ENCODE assay signal across 18 cellular contexts in the genomic region with DNA sequence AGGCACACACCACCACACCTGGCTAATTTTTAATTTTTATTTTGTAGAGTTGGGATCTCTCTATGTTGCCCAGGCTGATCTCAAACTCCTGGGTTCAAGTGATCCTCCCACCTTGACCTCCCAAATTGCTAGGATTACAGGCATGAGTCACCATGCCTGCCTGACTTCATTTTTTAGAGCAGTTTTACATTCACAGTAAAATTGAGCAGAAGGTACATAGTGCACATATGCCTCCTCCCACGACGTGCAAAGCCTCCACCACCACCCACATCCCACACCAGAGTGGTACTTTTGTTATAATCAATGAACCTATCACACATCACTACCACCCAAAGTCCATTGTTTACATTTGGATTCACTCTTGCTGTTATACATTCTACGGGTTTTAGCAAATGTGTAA.
"Had no signal": no experiment of that assay in that cellular context is flagged by ENCODE, and none has a peak within 500 bp of the region (broad histone marks: within the 10 kb centered on the region; RNA-seq: fewer than 3 reads in every experiment).

No MANE protein-coding gene starts in this region.

- H3K9me3 ChIP-seq: esophagus muscularis mucosa, gastrocnemius medialis, lower lobe of right lung, ovary, tibial artery had no signal

- H3K27me3 ChIP-seq: esophagus muscularis mucosa, gastrocnemius medialis, ovary, spleen, tibial artery had no signal

- H3K4me1 ChIP-seq: gastrocnemius medialis had no signal

- H3K36me3 ChIP-seq: esophagus muscularis mucosa, gastrocnemius medialis, lower lobe of right lung, ovary, spleen, tibial artery had no signal

- ATAC-seq: gastrocnemius medialis; left cardiac atrium; lower lobe of right lung; naive thymus-derived CD8-positive, alpha-beta T cell; right cardiac atrium; stimulated activated memory B cell treated with anti-CD40 and anti-IgM and Interleukin-4, amounts not matched to agents 10 μg/mL and 1 μg/mL and 100 μg/mL, for 72 hours had no signal

- DNase-seq: effector memory CD4-positive, alpha-beta T cell; gastrocnemius medialis; kidney; left cardiac atrium; left ventricle myocardium inferior; lower lobe of right lung; mesendoderm; naive thymus-derived CD8-positive, alpha-beta T cell; ovary; right cardiac atrium; spleen; stimulated activated CD4-positive, alpha-beta T cell treated with anti-CD3 and anti-CD28 coated beads, Interleukin-15, amount 100 ng/mL, for 24 hours; stimulated activated CD4-positive, alpha-beta T cell treated with anti-CD3 and anti-CD28 coated beads, Interleukin-1b, Interleukin-23, amount 100 ng/mL, for 48 hours; stimulated activated CD4-positive, alpha-beta T cell treated with anti-CD3 and anti-CD28 coated beads, Interleukin-4, amount 100 ng/mL, for 24 hours; tibial artery had no signal

- H3K27ac ChIP-seq: epithelial cell of prostate, esophagus muscularis mucosa, gastrocnemius medialis, left ventricle myocardium inferior, lower lobe of right lung, ovary, spleen, tibial artery had no signal

- FAIRE-seq: kidney had no signal

- H3K4me3 ChIP-seq: esophagus muscularis mucosa, gastrocnemius medialis, left ventricle myocardium inferior, lower lobe of right lung, ovary, spleen, tibial artery had no signal
